In genomic region chr4:128347930-128348660, GRCh38 we compare ENCODE assay signal across 1 cellular context.
TF ChIP-seq lines count a peak whose summit lies in the region.

No MANE protein-coding gene starts in this region.

TF ChIP-seq in endothelial cell of umbilical vein, 7 proteins besides CTCF, POLR2A, EP300 and RAD21 (continued from another document):
- no peak for TF ChIP-seq MAX (IDR thresholded peaks at IDR 0.05; ENCODE audit: insufficient read depth, insufficient read length)
- no peak for TF ChIP-seq JUN (IDR thresholded peaks at IDR 0.05; ENCODE audit: borderline replicate concordance, insufficient read depth, insufficient read length, low read depth)
- no peak for TF ChIP-seq EZH2 (IDR thresholded peaks at IDR 0.05; ENCODE audit: borderline replicate concordance, low read depth, low read length, severe bottlenecking)
TF ChIP-seq in endothelial cell of umbilical vein: peak in this region for 0.
